In genomic region chr5:175513726-175514125, GRCh38 we compare ENCODE assay signal across 15 cellular contexts.
DNase-seq lines count a peak whose midpoint lies in the region; ATAC-seq lines count a peak whose summit lies in the region.
"Had no signal": no experiment of that assay in that cellular context is flagged by ENCODE, and none has a peak within 500 bp of the region (broad histone marks: within the 10 kb centered on the region; RNA-seq: fewer than 3 reads in every experiment).

No MANE protein-coding gene starts in this region.

- peaks cover 29% of the 10 kb centered on the region for H3K4me1 Mint-ChIP-seq in T-helper 2 cell treated with Interferon-gamma antibody and Interleukin-4, amounts not matched to agents 5 μg/mL and 100 μg/mL, for 36 hours (ENCODE audit: low read depth)
- H3K4me1 Mint-ChIP-seq in stimulated activated naive CD8-positive, alpha-beta T cell treated with anti-CD3 and anti-CD28 coated beads, Interleukin-15, Interleukin-2, amounts not matched to agents 100 ng/mL and 50 ng/mL, for 24 hours (ENCODE audit: low read depth) = peaks cover 71% of the 10 kb centered on the region
- H3K4me1 Mint-ChIP-seq in stimulated activated naive CD8-positive, alpha-beta T cell treated with anti-CD3 and anti-CD28 coated beads, Interleukin-15, amount 100 ng/mL, for 72 hours = peaks cover 84% of the 10 kb centered on the region

- peaks cover 84% of the 10 kb centered on the region for H3K36me3 Mint-ChIP-seq in T-helper 2 cell treated with Interferon-gamma antibody and Interleukin-4, amounts not matched to agents 5 μg/mL and 100 μg/mL, for 36 hours (ENCODE audit: low read depth)
- H3K36me3 Mint-ChIP-seq in stimulated activated naive CD8-positive, alpha-beta T cell treated with anti-CD3 and anti-CD28 coated beads, Interleukin-15, Interleukin-2, amounts not matched to agents 100 ng/mL and 50 ng/mL, for 24 hours (ENCODE audit: low read depth) = peaks cover 99% of the 10 kb centered on the region

- ATAC-seq in stimulated activated naive CD8-positive, alpha-beta T cell treated with anti-CD3 and anti-CD28 coated beads, Interleukin-15, Interleukin-2, amounts not matched to agents 100 U/mL and 50 U/mL, for 24 hours = no peak
- no peak for ATAC-seq in stimulated activated naive CD8-positive, alpha-beta T cell treated with anti-CD3 and anti-CD28 coated beads, Interleukin-15, amount 100 ng/mL, for 72 hours
- ATAC-seq in HG03469 (IDR thresholded peaks at IDR 0.05; ENCODE audit: unreplicated experiment) (no peak), GM21529 (IDR thresholded peaks at IDR 0.05; ENCODE audit: unreplicated experiment) (no peak)

- H3K27ac Mint-ChIP-seq in T-helper 2 cell treated with Interferon-gamma antibody and Interleukin-4, amounts not matched to agents 5 μg/mL and 100 μg/mL, for 36 hours = peak overlapping the region; percentile 63
- H3K27ac Mint-ChIP-seq in stimulated activated naive CD8-positive, alpha-beta T cell treated with anti-CD3 and anti-CD28 coated beads, Interleukin-15, Interleukin-2, amounts not matched to agents 100 ng/mL and 50 ng/mL, for 24 hours = peak overlapping the region; percentile 80
- peak overlapping the region; percentile 85 to 88 for H3K27ac Mint-ChIP-seq in stimulated activated naive CD8-positive, alpha-beta T cell treated with anti-CD3 and anti-CD28 coated beads, Interleukin-15, amount 100 ng/mL, for 72 hours

- DNase-seq in T-helper 2 cell treated with Interferon-gamma antibody and Interleukin-4, amounts not matched to agents 5 μg/mL and 100 μg/mL, for 36 hours (ENCODE audit: low spot score) = no peak
- DNase-seq in T-helper 2 cell (no peak), caudate nucleus (lab: John Stamatoyannopoulos, UW) (peak in 17 of 61 donors; percentile 5 to 55 (median 28))
- DNase-seq in stimulated activated naive CD8-positive, alpha-beta T cell treated with anti-CD3 and anti-CD28 coated beads, Interleukin-15, Interleukin-2, amounts not matched to agents 100 U/mL and 50 U/mL, for 24 hours = no peak
- DNase-seq in stimulated activated naive CD8-positive, alpha-beta T cell treated with anti-CD3 and anti-CD28 coated beads, Interleukin-15, amount 100 ng/mL, for 72 hours = no peak
- DNase-seq: 8988T, Kasumi-1, NCI-H1930, NCI-H2171, NCI-H510A, NCI-H82 had no signal

- peak overlapping the region; percentile 63 for H3K27ac ChIP-seq in caudate nucleus (ENCODE audit: low read depth, low read length)
- H3K27ac ChIP-seq: BLaER1 had no signal

- no peak overlapping the region for H3K4me3 Mint-ChIP-seq in T-helper 2 cell treated with Interferon-gamma antibody and Interleukin-4, amounts not matched to agents 5 μg/mL and 100 μg/mL, for 36 hours
- H3K4me3 Mint-ChIP-seq in stimulated activated naive CD8-positive, alpha-beta T cell treated with anti-CD3 and anti-CD28 coated beads, Interleukin-15, Interleukin-2, amounts not matched to agents 100 ng/mL and 50 ng/mL, for 24 hours = no peak overlapping the region
- H3K4me3 Mint-ChIP-seq in stimulated activated naive CD8-positive, alpha-beta T cell treated with anti-CD3 and anti-CD28 coated beads, Interleukin-15, amount 100 ng/mL, for 72 hours = no peak overlapping the region

- no peaks in the 10 kb centered on the region for H3K27me3 Mint-ChIP-seq in T-helper 2 cell treated with Interferon-gamma antibody and Interleukin-4, amounts not matched to agents 5 μg/mL and 100 μg/mL, for 36 hours (ENCODE audit: low read depth)
- H3K27me3 Mint-ChIP-seq in stimulated activated naive CD8-positive, alpha-beta T cell treated with anti-CD3 and anti-CD28 coated beads, Interleukin-15, Interleukin-2, amounts not matched to agents 100 ng/mL and 50 ng/mL, for 24 hours = no peaks in the 10 kb centered on the region
- H3K27me3 Mint-ChIP-seq in stimulated activated naive CD8-positive, alpha-beta T cell treated with anti-CD3 and anti-CD28 coated beads, Interleukin-15, amount 100 ng/mL, for 72 hours = no peaks in the 10 kb centered on the region

- peaks cover 6% of the 10 kb centered on the region for H3K9me3 Mint-ChIP-seq in T-helper 2 cell treated with Interferon-gamma antibody and Interleukin-4, amounts not matched to agents 5 μg/mL and 100 μg/mL, for 36 hours
- H3K9me3 Mint-ChIP-seq in stimulated activated naive CD8-positive, alpha-beta T cell treated with anti-CD3 and anti-CD28 coated beads, Interleukin-15, Interleukin-2, amounts not matched to agents 100 ng/mL and 50 ng/mL, for 24 hours = peaks cover 7% of the 10 kb centered on the region
- H3K9me3 Mint-ChIP-seq in stimulated activated naive CD8-positive, alpha-beta T cell treated with anti-CD3 and anti-CD28 coated beads, Interleukin-15, amount 100 ng/mL, for 72 hours = peaks cover 4 to 8% of the 10 kb centered on the region in 2 donors
